In genomic region chr22:46758867-46759290, GRCh38 we compare ENCODE assay signal across 1 cellular context.
TF ChIP-seq lines count a peak whose summit lies in the region.

No MANE protein-coding gene starts in this region.

TF ChIP-seq in HepG2, 621 proteins besides CTCF, POLR2A, EP300 and RAD21 (continued from another document and continues in another):
- TF ChIP-seq LBX2 (CRISPR knock-in tag; IDR thresholded peaks at IDR 0.05; ENCODE audit: borderline replicate concordance) (no peak), AKAP8 (CRISPR knock-in tag; IDR thresholded peaks at IDR 0.05) (no peak), KAT2B (IDR thresholded peaks at IDR 0.05; ENCODE audit: borderline replicate concordance, low read depth, low read length) (no peak), PHF20 (CRISPR knock-in tag; IDR thresholded peaks at IDR 0.05) (no peak), TAF1 (CRISPR knock-in tag; IDR thresholded peaks at IDR 0.05) (no peak), ZBTB8A (CRISPR knock-in tag; IDR thresholded peaks at IDR 0.05; ENCODE audit: borderline replicate concordance, low read depth) (no peak), ZNF451 (CRISPR knock-in tag; IDR thresholded peaks at IDR 0.05) (no peak), GZF1 (CRISPR knock-in tag; IDR thresholded peaks at IDR 0.05) (no peak), ZNF570 (CRISPR knock-in tag; IDR thresholded peaks at IDR 0.05; ENCODE audit: borderline replicate concordance) (no peak), ZNF430 (CRISPR knock-in tag; IDR thresholded peaks at IDR 0.05) (0 out of 2 replicates have a peak, but pooled peaks have one; percentile 40), ZBTB34 (CRISPR knock-in tag; IDR thresholded peaks at IDR 0.05) (no peak), ZNF850 (CRISPR knock-in tag; conservative IDR thresholded peaks at IDR 0.05) (no peak), FIP1L1 (IDR thresholded peaks at IDR 0.05; ENCODE audit: borderline replicate concordance, insufficient read depth, low read depth, low read length) (no peak), ZNF513 (CRISPR knock-in tag; conservative IDR thresholded peaks at IDR 0.05) (no peak), HDAC6 (IDR thresholded peaks at IDR 0.05; ENCODE audit: low read depth, low read length) (no peak), ZBTB43 (CRISPR knock-in tag; conservative IDR thresholded peaks at IDR 0.05) (no peak; the same call in 1 of the 2 replicates), ZSCAN30 (CRISPR knock-in tag; IDR thresholded peaks at IDR 0.05) (no peak), SALL2 (CRISPR knock-in tag; IDR thresholded peaks at IDR 0.05) (no peak), NPAS2 (CRISPR knock-in tag; IDR thresholded peaks at IDR 0.05; ENCODE audit: borderline replicate concordance) (no peak), TARDBP (CRISPR knock-in tag; IDR thresholded peaks at IDR 0.05) (peak; percentile 59; the same call in 1 of the 2 replicates), ZNF367 (CRISPR knock-in tag; IDR thresholded peaks at IDR 0.05; ENCODE audit: borderline replicate concordance) (no peak), ZSCAN22 (CRISPR knock-in tag; IDR thresholded peaks at IDR 0.05) (no peak), BCL6 (CRISPR knock-in tag; IDR thresholded peaks at IDR 0.05) (peak; percentile 43; the same call in 1 of the 2 replicates), ZBTB26 (CRISPR knock-in tag; IDR thresholded peaks at IDR 0.05; ENCODE audit: borderline replicate concordance) (0 out of 2 replicates have a peak, but pooled peaks have one; percentile 36), GATAD1 (CRISPR knock-in tag; IDR thresholded peaks at IDR 0.05) (peak; percentile 45; the same call in 1 of the 2 replicates), GATAD2A (CRISPR knock-in tag; IDR thresholded peaks at IDR 0.05) (peak; percentile 84), NR2F6 (IDR thresholded peaks at IDR 0.05) (peak; percentile 84), NR2F6 (CRISPR knock-in tag; IDR thresholded peaks at IDR 0.05) (peak; percentile 89), ZNF382 (CRISPR knock-in tag; IDR thresholded peaks at IDR 0.05; ENCODE audit: borderline replicate concordance) (no peak), ZNF724P (CRISPR knock-in tag; IDR thresholded peaks at IDR 0.05; ENCODE audit: borderline replicate concordance) (no peak), HIC2 (CRISPR knock-in tag; IDR thresholded peaks at IDR 0.05; ENCODE audit: low read depth) (peak; percentile 35; the same call in 1 of the 2 replicates), EHMT2 (IDR thresholded peaks at IDR 0.05; ENCODE audit: borderline replicate concordance, low read depth, low read length) (no peak), ZBTB3 (CRISPR knock-in tag; IDR thresholded peaks at IDR 0.05; ENCODE audit: borderline replicate concordance, low read depth) (0 out of 2 replicates have a peak, but pooled peaks have one; percentile 30), HMGA1 (CRISPR knock-in tag; conservative IDR thresholded peaks at IDR 0.05) (no peak), RNF219 (CRISPR knock-in tag; IDR thresholded peaks at IDR 0.05) (no peak), STAG1 (CRISPR knock-in tag; IDR thresholded peaks at IDR 0.05) (peak; percentile 71), IRF2 (CRISPR knock-in tag; IDR thresholded peaks at IDR 0.05) (peak; percentile 69; the same call in 1 of the 2 replicates), MAFK (conservative IDR thresholded peaks at IDR 0.05 in 1 of 2, IDR thresholded peaks at IDR 0.05 in 1 of 2; ENCODE audit: low read length in 2 of 2) (0 out of 4 replicates have a peak, but pooled peaks have one; percentile 0 to 9), HINFP (CRISPR knock-in tag; IDR thresholded peaks at IDR 0.05; ENCODE audit: low read depth) (no peak), RXRA (CRISPR knock-in tag; IDR thresholded peaks at IDR 0.05) (no peak; the same call in 1 of the 2 replicates), ZNF839 (CRISPR knock-in tag; IDR thresholded peaks at IDR 0.05; ENCODE audit: borderline replicate concordance) (no peak), ZNF333 (CRISPR knock-in tag; IDR thresholded peaks at IDR 0.05; ENCODE audit: borderline replicate concordance) (no peak), FOXO1 (CRISPR knock-in tag; IDR thresholded peaks at IDR 0.05) (peak; percentile 22; the same call in 1 of the 2 replicates), ZNF576 (CRISPR knock-in tag; IDR thresholded peaks at IDR 0.05) (no peak), SALL1 (CRISPR knock-in tag; IDR thresholded peaks at IDR 0.05) (peak; percentile 17; the same call in 1 of the 2 replicates), ZNF7 (CRISPR knock-in tag; IDR thresholded peaks at IDR 0.05) (no peak), ZSCAN20 (CRISPR knock-in tag; IDR thresholded peaks at IDR 0.05; ENCODE audit: borderline replicate concordance) (no peak), GPBP1L1 (CRISPR knock-in tag; IDR thresholded peaks at IDR 0.05) (no peak), KDM1A (CRISPR knock-in tag; IDR thresholded peaks at IDR 0.05) (0 out of 2 replicates have a peak, but pooled peaks have one; percentile 16), ARID4A (CRISPR knock-in tag; IDR thresholded peaks at IDR 0.05; ENCODE audit: borderline replicate concordance) (peak; percentile 15; the same call in 1 of the 2 replicates), SATB2 (CRISPR knock-in tag; IDR thresholded peaks at IDR 0.05) (no peak)
